ENCODE assay signal across 24 cellular contexts in genomic region chr20:11176431-11176830, GRCh38.
"Had no signal": no experiment of that assay in that cellular context is flagged by ENCODE, and none has a peak within 500 bp of the region (broad histone marks: within the 10 kb centered on the region; RNA-seq: fewer than 3 reads in every experiment).

No MANE protein-coding gene starts in this region.

- H3K27ac ChIP-seq: colonic mucosa, dorsolateral prefrontal cortex, epithelial cell of prostate, esophagus muscularis mucosa, esophagus squamous epithelium, foreskin keratinocyte, gastrocnemius medialis, gastroesophageal sphincter, heart left ventricle, heart right ventricle, hepatocyte had no signal

- H3K27me3 ChIP-seq: colonic mucosa, dorsolateral prefrontal cortex, esophagus muscularis mucosa, esophagus squamous epithelium, foreskin keratinocyte, gastrocnemius medialis, gastroesophageal sphincter, heart left ventricle, heart right ventricle, hepatocyte had no signal

- H3K4me1 ChIP-seq: colonic mucosa, esophagus muscularis mucosa, gastroesophageal sphincter had no signal

- H3K79me2 ChIP-seq: hepatocyte had no signal

- DNase-seq: colonic mucosa; cortex of kidney; dermis blood vessel endothelial cell; dorsolateral prefrontal cortex; effector CD4-positive, alpha-beta T cell; effector CD8-positive, alpha-beta T cell; effector memory CD4-positive, alpha-beta T cell; effector memory CD8-positive, alpha-beta T cell; endodermal cell; erythroblast; esophagus squamous epithelium; foreskin fibroblast; foreskin keratinocyte; foreskin melanocyte; gastrocnemius medialis; glutamatergic neuron; head of caudate nucleus; heart left ventricle; heart right ventricle had no signal

- H3K4me2 ChIP-seq: hepatocyte had no signal

- H3K36me3 ChIP-seq: colonic mucosa, esophagus muscularis mucosa, esophagus squamous epithelium, gastrocnemius medialis, gastroesophageal sphincter, heart left ventricle, heart right ventricle had no signal

- H2AFZ ChIP-seq: hepatocyte had no signal

- H3K4me3 ChIP-seq: colonic mucosa, dorsolateral prefrontal cortex, esophagus muscularis mucosa, esophagus squamous epithelium, gastrocnemius medialis, gastroesophageal sphincter, heart left ventricle, heart right ventricle, hepatocyte had no signal

- H3K9me3 ChIP-seq: colonic mucosa, esophagus muscularis mucosa, gastrocnemius medialis, gastroesophageal sphincter had no signal

- ATAC-seq: effector memory CD8-positive, alpha-beta T cell; esophagus mucosa; foreskin keratinocyte; gastrocnemius medialis; gastroesophageal sphincter; heart left ventricle; heart right ventricle had no signal
